In genomic region chr12:130933269-130933995, GRCh38 we compare ENCODE assay signal across 19 cellular contexts. TPM values are rescaled to one million over a fixed set of nuclear protein-coding genes. Genes with fewer than 3 reads are reported as not detected.
DNase-seq lines count a peak whose midpoint lies in the region; ATAC-seq, FAIRE-seq and TF ChIP-seq lines count a peak whose summit lies in the region.
"Had no signal": no experiment of that assay in that cellular context is flagged by ENCODE, and none has a peak within 500 bp of the region (broad histone marks: within the 10 kb centered on the region; RNA-seq: fewer than 3 reads in every experiment).

No MANE protein-coding gene starts in this region.

- peaks cover 63% of the 10 kb centered on the region for H3K27me3 Mint-ChIP-seq in stimulated activated memory B cell treated with anti-CD40 and anti-IgM and Interleukin-4, amounts not matched to agents 10 μg/mL and 1 μg/mL and 100 μg/mL, for 72 hours

- intact Hi-C loops in left ventricle myocardium inferior (cut with micrococcal nuclease): no loop called here

- H3K27ac ChIP-seq in left ventricle myocardium inferior (replicated peaks): peak overlapping the region; percentile 56
- H3K27ac ChIP-seq: cardiac muscle cell had no signal

- peaks cover 12% of the 10 kb centered on the region for H3K9me3 ChIP-seq in left ventricle myocardium inferior (replicated peaks)
- H3K9me3 ChIP-seq: mucosa of descending colon, sigmoid colon had no signal

- H3K27ac Mint-ChIP-seq in stimulated activated memory B cell treated with anti-CD40 and anti-IgM and Interleukin-4, amounts not matched to agents 10 μg/mL and 1 μg/mL and 100 μg/mL, for 72 hours: no peak overlapping the region
- H3K27ac Mint-ChIP-seq: activated CD4-positive, alpha-beta T cell treated with anti-CD3 and anti-CD28 coated beads, Interleukin-2, amount 10 ng/mL, durations not matched to agents 24 days and 14 days; activated naive CD4-positive, alpha-beta T cell treated with anti-CD3 and anti-CD28 coated beads, Interleukin-2, amount 50 U/mL, for 24 hours had no signal

- H3K36me3 ChIP-seq in left ventricle myocardium inferior: no peaks in the 10 kb centered on the region
- H3K36me3 ChIP-seq: cardiac muscle cell, sigmoid colon had no signal

- H3K4me3 ChIP-seq in left ventricle myocardium inferior: peak overlapping the region; percentile 17
- H3K4me3 ChIP-seq: cardiac muscle cell, mucosa of descending colon, sigmoid colon had no signal

- no peaks in the 10 kb centered on the region for H3K4me1 Mint-ChIP-seq in stimulated activated memory B cell treated with anti-CD40 and anti-IgM and Interleukin-4, amounts not matched to agents 10 μg/mL and 1 μg/mL and 100 μg/mL, for 72 hours
- H3K4me1 Mint-ChIP-seq: activated CD4-positive, alpha-beta T cell treated with anti-CD3 and anti-CD28 coated beads, Interleukin-2, amount 10 ng/mL, durations not matched to agents 24 days and 14 days; activated naive CD4-positive, alpha-beta T cell treated with anti-CD3 and anti-CD28 coated beads, Interleukin-2, amount 50 U/mL, for 24 hours had no signal

- TF ChIP-seq CTCF in left ventricle myocardium inferior (IDR thresholded peaks at IDR 0.05; ENCODE audit: borderline replicate concordance): no peak

- H3K36me3 Mint-ChIP-seq in stimulated activated memory B cell treated with anti-CD40 and anti-IgM and Interleukin-4, amounts not matched to agents 10 μg/mL and 1 μg/mL and 100 μg/mL, for 72 hours: no peaks in the 10 kb centered on the region
- H3K36me3 Mint-ChIP-seq: activated naive CD4-positive, alpha-beta T cell treated with anti-CD3 and anti-CD28 coated beads, Interleukin-2, amount 50 U/mL, for 24 hours; CD14-positive monocyte had no signal

- H3K4me1 ChIP-seq in left ventricle myocardium inferior: no peaks in the 10 kb centered on the region

- peaks cover 42% of the 10 kb centered on the region for H3K27me3 ChIP-seq in left ventricle myocardium inferior (ENCODE audit: low read depth)
- H3K27me3 ChIP-seq: cardiac muscle cell had no signal

- peaks cover 9% of the 10 kb centered on the region for H3K9me3 Mint-ChIP-seq in stimulated activated memory B cell treated with anti-CD40 and anti-IgM and Interleukin-4, amounts not matched to agents 10 μg/mL and 1 μg/mL and 100 μg/mL, for 72 hours
- H3K9me3 Mint-ChIP-seq: activated CD4-positive, alpha-beta T cell treated with anti-CD3 and anti-CD28 coated beads, Interleukin-2, amount 10 ng/mL, durations not matched to agents 24 days and 14 days; activated naive CD4-positive, alpha-beta T cell treated with anti-CD3 and anti-CD28 coated beads, Interleukin-2, amount 50 U/mL, for 24 hours had no signal

- peak; percentile 45 for ATAC-seq in stimulated activated memory B cell treated with anti-CD40 and anti-IgM and Interleukin-4, amounts not matched to agents 10 μg/mL and 1 μg/mL and 100 μg/mL, for 72 hours
- ATAC-seq: mucosa of descending colon had no signal

- DNase-seq in DMS53 (lab: John Stamatoyannopoulos, UW) (peak; percentile 86), NCI-H460 (ENCODE audit: extremely low read depth, low read depth) (peak; percentile 98), left ventricle myocardium inferior (no peak), frontal cortex (ENCODE audit: low spot score in 2 of 2) (no peak), NCI-H446 treated with DMSO at 0.1 percent for 48 hours (lab: John Stamatoyannopoulos, UW) (no peak)
- no peak for DNase-seq in activated CD4-positive, CD25-positive, alpha-beta regulatory T cell (lab: John Stamatoyannopoulos, UW)
- DNase-seq: activated CD4-positive, alpha-beta T cell treated with anti-CD3 and anti-CD28 coated beads, Interleukin-2, amount 10 ng/mL, durations not matched to agents 24 days and 14 days; activated T-cell treated with anti-CD3 and anti-CD28 coated beads, Interleukin-2, amount 50 U/mL, for 1 hour; effector memory CD4-positive, alpha-beta T cell; hippocampal formation; mucosa of descending colon; NCI-H226; sigmoid colon; stimulated activated CD4-positive, alpha-beta T cell treated with anti-CD3 and anti-CD28 coated beads, Interleukin-2, amount 100 ng/mL, for 24 hours had no signal

- no peak for FAIRE-seq in frontal cortex (lab: Jason Lieb, UNC)
- FAIRE-seq: GM19239 had no signal

- no peak overlapping the region for H3K4me3 Mint-ChIP-seq in stimulated activated memory B cell treated with anti-CD40 and anti-IgM and Interleukin-4, amounts not matched to agents 10 μg/mL and 1 μg/mL and 100 μg/mL, for 72 hours
- H3K4me3 Mint-ChIP-seq: activated CD4-positive, alpha-beta T cell treated with anti-CD3 and anti-CD28 coated beads, Interleukin-2, amount 10 ng/mL, durations not matched to agents 24 days and 14 days; activated naive CD4-positive, alpha-beta T cell treated with anti-CD3 and anti-CD28 coated beads, Interleukin-2, amount 50 U/mL, for 24 hours had no signal

RNA-seq across cellular contexts. Expression of gene ADGRD1, which starts 20.3 kb away (rescaled TPM):
- total RNA-seq in NCI-H460 (2014; rRNA removed; shearing (Covaris generic)): 206 and 239 TPM in 2 replicates
- 79.5 and 93.7 TPM in 2 replicates for polyA plus RNA-seq in NCI-H460 (2014; cell fraction: nucleus; rRNA removed)
- total RNA-seq in left ventricle myocardium inferior (99.5 TPM), frontal cortex (4.5 TPM)

Comparison
In these comparisons a context has a peak if more than half of its experiments do, and no peak if none do; other contexts are left out.
1. DNase-seq: peak in DMS53 (single experiment) and NCI-H460 (single experiment); none in left ventricle myocardium inferior (single experiment), frontal cortex (0 of 2), activated CD4-positive, CD25-positive, alpha-beta regulatory T cell (0 of 4) and NCI-H446 treated with DMSO at 0.1 percent for 48 hours (single experiment).
2. RNA of gene ADGRD1, which starts 20.3 kb away (total RNA-seq): 206 to 239 TPM in NCI-H460 and 99.5 TPM in left ventricle myocardium inferior (single experiment); 4.5 TPM in frontal cortex (single experiment); every median in the first group is over 10 times any median in the second.